Comparison of ENCODE assay signal across 24 cellular contexts in genomic region chr1:194055545-194055944, GRCh38.
DNase-seq lines count a peak whose midpoint lies in the region; ATAC-seq and TF ChIP-seq lines count a peak whose summit lies in the region.
"Had no signal": no experiment of that assay in that cellular context is flagged by ENCODE, and none has a peak within 500 bp of the region (broad histone marks: within the 10 kb centered on the region; RNA-seq: fewer than 3 reads in every experiment).

No MANE protein-coding gene starts in this region.

- DNase-seq in activated naive CD4-positive, alpha-beta T cell (lab: John Stamatoyannopoulos, UW): no peak
- DNase-seq in OCI-M1 (lab: John Stamatoyannopoulos, UW) (peak; percentile 22), left ventricle myocardium superior (no peak), superior temporal gyrus (ENCODE audit: extremely low spot score) (peak; percentile 27), ACHN (no peak), Peyer's patch (no peak)
- DNase-seq: AML-193; DMS53; effector memory CD4-positive, alpha-beta T cell; GF-D8; H7; naive B cell; NCI-H1092 treated with DMSO at 0.1 percent for 48 hours; NCI-H1930; NCI-H2227 treated with DMSO at 0.1 percent for 48 hours; NCI-H69; nucleus accumbens; SK-N-SH; stimulated activated naive CD4-positive, alpha-beta T cell treated with Interleukin-2 at 50 U/mL for 16 hours; uterus had no signal

- peak overlapping the region; percentile 61 for H3K4me3 Mint-ChIP-seq in activated naive CD4-positive, alpha-beta T cell treated with anti-CD3 and anti-CD28 coated beads, Interleukin-2, amount 50 U/mL, for 24 hours
- H3K4me3 Mint-ChIP-seq: IgD-negative memory B cell, naive B cell had no signal

- H3K27me3 Mint-ChIP-seq in activated naive CD4-positive, alpha-beta T cell treated with anti-CD3 and anti-CD28 coated beads, Interleukin-2, amount 50 U/mL, for 24 hours: no peaks in the 10 kb centered on the region
- H3K27me3 Mint-ChIP-seq: naive B cell had no signal

- in situ Hi-C loops in ACHN (cut with HindIII; ENCODE audit: low pct_ligation_motif_present, low pct_unique_long_range_greater_than_20kb, low sequenced_read_pairs): no loop called here

- H3K9me3 Mint-ChIP-seq in activated naive CD4-positive, alpha-beta T cell treated with anti-CD3 and anti-CD28 coated beads, Interleukin-2, amount 50 U/mL, for 24 hours: peaks cover 8% of the 10 kb centered on the region

- no peak for TF ChIP-seq POLR2A in Peyer's patch (IDR thresholded peaks at IDR 0.05)

- no peak overlapping the region for H3K4me3 ChIP-seq in Peyer's patch
- H3K4me3 ChIP-seq: coronary artery, uterus had no signal

- H3K27ac ChIP-seq in Peyer's patch: no peak overlapping the region
- H3K27ac ChIP-seq: coronary artery, uterus had no signal

- ATAC-seq in left ventricle myocardium superior (peak; percentile 85), HG03457 (IDR thresholded peaks at IDR 0.05; ENCODE audit: unreplicated experiment) (no peak)

- peaks cover 11% of the 10 kb centered on the region for H3K36me3 Mint-ChIP-seq in activated naive CD4-positive, alpha-beta T cell treated with anti-CD3 and anti-CD28 coated beads, Interleukin-2, amount 50 U/mL, for 24 hours
- H3K36me3 Mint-ChIP-seq: naive B cell had no signal

- intact Hi-C loops in left ventricle myocardium superior (cut with micrococcal nuclease): no loop called here

- TF ChIP-seq CTCF in Peyer's patch (IDR thresholded peaks at IDR 0.05): no peak

- peaks cover 0 to 6% (median 0%) of the 10 kb centered on the region in 4 donors for H3K4me1 ChIP-seq in Peyer's patch
- H3K4me1 ChIP-seq: uterus had no signal

- H3K27me3 ChIP-seq in Peyer's patch: no peaks in the 10 kb centered on the region
- H3K27me3 ChIP-seq: uterus had no signal

- H3K27ac Mint-ChIP-seq in activated naive CD4-positive, alpha-beta T cell treated with anti-CD3 and anti-CD28 coated beads, Interleukin-2, amount 50 U/mL, for 24 hours: no peak overlapping the region
- H3K27ac Mint-ChIP-seq: IgD-negative memory B cell, naive B cell had no signal

- peaks cover 88% of the 10 kb centered on the region for H3K4me1 Mint-ChIP-seq in activated naive CD4-positive, alpha-beta T cell treated with anti-CD3 and anti-CD28 coated beads, Interleukin-2, amount 50 U/mL, for 24 hours

- H3K36me3 ChIP-seq in Peyer's patch: no peaks in the 10 kb centered on the region
- H3K36me3 ChIP-seq: uterus had no signal

- no peaks in the 10 kb centered on the region for H3K9me3 ChIP-seq in Peyer's patch
- H3K9me3 ChIP-seq: SK-N-SH, uterus had no signal

Comparison
In these comparisons a context has a peak if more than half of its experiments do, and no peak if none do; other contexts are left out.
1. DNase-seq: peak in OCI-M1 (single experiment) and superior temporal gyrus (single experiment); none in activated naive CD4-positive, alpha-beta T cell (0 of 4), left ventricle myocardium superior (single experiment), ACHN (single experiment) and Peyer's patch (0 of 3).